In the genomic region with DNA sequence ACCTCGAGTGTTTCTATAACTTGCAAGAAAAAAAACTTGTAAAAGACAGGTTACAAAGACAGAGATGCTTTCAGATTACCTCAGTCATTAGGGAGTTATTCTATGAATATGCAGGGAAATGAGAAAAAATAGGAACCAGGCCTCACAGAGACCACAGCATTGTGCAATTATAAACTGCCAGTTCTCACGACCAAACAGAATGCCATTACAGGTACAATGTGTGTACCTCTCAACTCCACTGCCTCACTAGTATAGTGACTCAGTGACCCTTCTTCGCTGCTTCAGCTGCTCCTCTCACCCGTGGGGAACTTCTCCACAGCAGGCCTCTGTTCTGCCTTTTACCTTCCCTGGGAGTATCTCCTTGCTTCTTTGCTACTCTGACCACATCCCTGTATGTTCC, we compare ENCODE assay signal across 25 cellular contexts. TPM values are rescaled to one million over a fixed set of nuclear protein-coding genes. Genes with fewer than 3 reads are reported as not detected.
A peak's percentile ranks its signal among the peaks of the same experiment; 100 is the strongest.
DNase-seq lines count a peak whose midpoint lies in the region; ATAC-seq and TF ChIP-seq lines count a peak whose summit lies in the region.
"Had no signal": no experiment of that assay in that cellular context is flagged by ENCODE, and none has a peak within 500 bp of the region (broad histone marks: within the 10 kb centered on the region; RNA-seq: fewer than 3 reads in every experiment).

No MANE protein-coding gene starts in this region.

- H3K36me3 ChIP-seq in Karpas-422 (ENCODE audit: insufficient read depth, low read length) (peaks cover 6% of the 10 kb centered on the region; the same call in 1 of the 2 replicates), neural progenitor cell (peaks cover 4% of the 10 kb centered on the region)
- H3K36me3 ChIP-seq: vagina had no signal

- no peaks in the 10 kb centered on the region for H4K20me1 ChIP-seq in Karpas-422 (ENCODE audit: insufficient read depth, low read depth, low read length)
- no peaks in the 10 kb centered on the region for H4K20me1 ChIP-seq in neural progenitor cell (ENCODE audit: low read depth)

- H3K4me3 ChIP-seq in Karpas-422 (ENCODE audit: low read length) = no peak overlapping the region
- no peak overlapping the region for H3K4me3 ChIP-seq in neural progenitor cell
- H3K4me3 ChIP-seq: vagina had no signal

- POLR2A ChIA-PET in activated CD4-positive, alpha-beta T cell treated with anti-CD3 and anti-CD28 coated beads, Interleukin-2, amount 10 ng/mL, durations not matched to agents 7 days and 5 days (lab: Charles Lee) = no interaction called here

- DNase-seq in activated CD4-positive, alpha-beta T cell treated with anti-CD3 and anti-CD28 coated beads, Interleukin-2, amount 10 ng/mL, durations not matched to agents 7 days and 5 days = no peak
- no peak for DNase-seq in activated CD4-positive, alpha-beta T cell treated with anti-CD3 and anti-CD28 coated beads, Interleukin-2, amount 50 U/mL, for 48 hours
- peak; percentile 32 for DNase-seq in Karpas-422
- peak; percentile 22 for DNase-seq in SKM-1 (lab: John Stamatoyannopoulos, UW; ENCODE audit: unreplicated experiment)
- no peak for DNase-seq in neural progenitor cell (ENCODE audit: low spot score)
- no peak for DNase-seq in T-helper 1 cell
- DNase-seq: activated CD4-positive, alpha-beta T cell treated with anti-CD3 and anti-CD28 coated beads for 4 hours; activated T-cell treated with anti-CD3 and anti-CD28 coated beads, Interleukin-2, amount 50 U/mL, for 1 hour; C1 segment of cervical spinal cord; DMS53; HCEC 1CT; IMR-90; left ventricle myocardium superior; NCI-H1092; NCI-H2029 treated with DMSO at 0.1 percent for 48 hours; NCI-H524 treated with DMSO at 0.1 percent for 48 hours; stimulated activated CD4-positive, alpha-beta T cell treated with anti-CD3 and anti-CD28 coated beads, Interleukin-12 subunit alpha, Interleukin-12 subunit beta, amount 100 ng/mL, for 4 hours had no signal

- no peaks in the 10 kb centered on the region for H3K9me2 ChIP-seq in Karpas-422 (replicated peaks; ENCODE audit: insufficient read depth, low read length)

- H3K4me1 Mint-ChIP-seq in activated CD4-positive, alpha-beta T cell treated with anti-CD3 and anti-CD28 coated beads, Interleukin-2, amount 10 ng/mL, durations not matched to agents 7 days and 5 days = peaks cover 28% of the 10 kb centered on the region
- peaks cover 12% of the 10 kb centered on the region for H3K4me1 Mint-ChIP-seq in neural progenitor cell

- H3K4me2 ChIP-seq in Karpas-422 (ENCODE audit: low read depth, low read length, poor library complexity, severe bottlenecking) = no peak overlapping the region
- H3K4me2 ChIP-seq in neural progenitor cell = no peak overlapping the region

- H3K9me3 ChIP-seq in Karpas-422 (ENCODE audit: low read length) (no peaks in the 10 kb centered on the region), neural progenitor cell (ENCODE audit: low read depth) (peaks cover 5% of the 10 kb centered on the region)
- H3K9me3 ChIP-seq: vagina had no signal

- H3K27ac Mint-ChIP-seq in activated CD4-positive, alpha-beta T cell treated with anti-CD3 and anti-CD28 coated beads, Interleukin-2, amount 10 ng/mL, durations not matched to agents 7 days and 5 days = peak overlapping the region; percentile 73
- peak overlapping the region; percentile 72 for H3K27ac Mint-ChIP-seq in neural progenitor cell

- H3F3A ChIP-seq in neural progenitor cell (ENCODE audit: low read depth) = peaks cover 14% of the 10 kb centered on the region

- H3K27ac ChIP-seq in Karpas-422 (ENCODE audit: low read length) = no peak overlapping the region
- H3K27ac ChIP-seq in neural progenitor cell = no peak overlapping the region
- H3K27ac ChIP-seq: vagina had no signal

- H3K27me3 ChIP-seq in Karpas-422 (ENCODE audit: low read length) (0 out of 2 replicates have a peak, but pooled peaks cover 2% of the 10 kb centered on the region), neural progenitor cell (peaks cover 17% of the 10 kb centered on the region)
- H3K27me3 ChIP-seq: vagina had no signal

- CTCF ChIA-PET in activated CD4-positive, alpha-beta T cell treated with anti-CD3 and anti-CD28 coated beads, Interleukin-2, amount 10 ng/mL, durations not matched to agents 7 days and 5 days (lab: Charles Lee) = interaction anchor here (0.6 kb wide), 1 partner anchor 1693 kb away, joined by 3 read pairs; no protein-coding TSS in a partner anchor

- H3K36me3 Mint-ChIP-seq in activated CD4-positive, alpha-beta T cell treated with anti-CD3 and anti-CD28 coated beads, Interleukin-2, amount 10 ng/mL, durations not matched to agents 7 days and 5 days (ENCODE audit: low read depth) = peaks cover 8% of the 10 kb centered on the region
- H3K36me3 Mint-ChIP-seq in neural progenitor cell = no peaks in the 10 kb centered on the region

- no peaks in the 10 kb centered on the region for H3K9me3 Mint-ChIP-seq in activated CD4-positive, alpha-beta T cell treated with anti-CD3 and anti-CD28 coated beads, Interleukin-2, amount 10 ng/mL, durations not matched to agents 7 days and 5 days
- H3K9me3 Mint-ChIP-seq in neural progenitor cell = peaks cover 8% of the 10 kb centered on the region
- H3K9me3 Mint-ChIP-seq: activated naive CD4-positive, alpha-beta T cell treated with anti-CD3 and anti-CD28 coated beads, Interleukin-2, amount 50 U/mL, for 72 hours had no signal

- H3K4me1 ChIP-seq in Karpas-422 (ENCODE audit: low read length) = peaks cover 21% of the 10 kb centered on the region
- peaks cover 9% of the 10 kb centered on the region for H3K4me1 ChIP-seq in neural progenitor cell

- H3K9ac ChIP-seq in Karpas-422 (ENCODE audit: low read length) = no peak overlapping the region
- H3K9ac ChIP-seq in neural progenitor cell = no peak overlapping the region

- H2AFZ ChIP-seq in Karpas-422 (ENCODE audit: low read length) (no peak overlapping the region), neural progenitor cell (replicated peaks) (no peak overlapping the region)

- ATAC-seq in GM18907 (IDR thresholded peaks at IDR 0.05; ENCODE audit: unreplicated experiment) (no peak), HG03571 (IDR thresholded peaks at IDR 0.05; ENCODE audit: unreplicated experiment) (no peak)
- ATAC-seq: activated naive CD4-positive, alpha-beta T cell treated with anti-CD3 and anti-CD28 coated beads, Interleukin-2, amount 50 U/mL, for 72 hours; left ventricle myocardium superior had no signal

- peaks cover 26% of the 10 kb centered on the region for H3K79me2 ChIP-seq in Karpas-422 (ENCODE audit: low read length)
- H3K79me2 ChIP-seq in neural progenitor cell (ENCODE audit: low read depth) = peaks cover 26% of the 10 kb centered on the region

- no peak for TF ChIP-seq CTCF in neural progenitor cell (IDR thresholded peaks at IDR 0.05)

- H3K4me3 Mint-ChIP-seq in activated CD4-positive, alpha-beta T cell treated with anti-CD3 and anti-CD28 coated beads, Interleukin-2, amount 10 ng/mL, durations not matched to agents 7 days and 5 days = no peak overlapping the region
- H3K4me3 Mint-ChIP-seq in neural progenitor cell = peak overlapping the region; percentile 48

- H3K27me3 Mint-ChIP-seq in activated CD4-positive, alpha-beta T cell treated with anti-CD3 and anti-CD28 coated beads, Interleukin-2, amount 10 ng/mL, durations not matched to agents 7 days and 5 days = peaks cover 10% of the 10 kb centered on the region
- peaks cover 3% of the 10 kb centered on the region for H3K27me3 Mint-ChIP-seq in neural progenitor cell (ENCODE audit: insufficient read depth, low read depth)

RNA-seq across cellular contexts. Expression of a gene that starts 2.3 kb away (rescaled TPM):
- total RNA-seq in activated CD4-positive, alpha-beta T cell treated with anti-CD3 and anti-CD28 coated beads, Interleukin-2, amount 10 ng/mL, durations not matched to agents 7 days and 5 days = 10 to 100 TPM; 62.1 to 63.2 TPM
- 25.3 and 48.1 TPM in 2 replicates for total RNA-seq in Karpas-422 (2014; rRNA removed; shearing (Covaris generic); ENCODE audit: low replicate concordance)
- 111 and 123 TPM in 2 replicates for total RNA-seq in neural progenitor cell (ENCODE audit: low replicate concordance)

RNA-seq across cellular contexts. Expression of a gene that starts 7.3 kb away (rescaled TPM):
- total RNA-seq in activated CD4-positive, alpha-beta T cell treated with anti-CD3 and anti-CD28 coated beads, Interleukin-2, amount 10 ng/mL, durations not matched to agents 7 days and 5 days = not detected
- not detected in 2 replicates for total RNA-seq in Karpas-422 (2014; rRNA removed; shearing (Covaris generic); ENCODE audit: low replicate concordance)
- total RNA-seq in neural progenitor cell (ENCODE audit: low replicate concordance) = not detected in 2 replicates
- total RNA-seq: A172; activated naive CD4-positive, alpha-beta T cell treated with anti-CD3 and anti-CD28 coated beads, Interleukin-2, amount 50 U/mL, for 72 hours; fibroblast of lung; IMR-90; left ventricle myocardium superior; mononuclear cell; omental fat pad; vagina had no signal

RNA-seq across cellular contexts. Expression of a gene that starts 37.0 kb away (rescaled TPM):
- not detected for total RNA-seq in activated CD4-positive, alpha-beta T cell treated with anti-CD3 and anti-CD28 coated beads, Interleukin-2, amount 10 ng/mL, durations not matched to agents 7 days and 5 days
- total RNA-seq in Karpas-422 (2014; rRNA removed; shearing (Covaris generic); ENCODE audit: low replicate concordance) = not detected in 2 replicates
- not detected in 2 replicates for total RNA-seq in neural progenitor cell (ENCODE audit: low replicate concordance)
- total RNA-seq: A172; activated naive CD4-positive, alpha-beta T cell treated with anti-CD3 and anti-CD28 coated beads, Interleukin-2, amount 50 U/mL, for 72 hours; fibroblast of lung; IMR-90; left ventricle myocardium superior; mononuclear cell; omental fat pad; vagina had no signal

Comparison
In these comparisons a context has a peak if more than half of its experiments do, and no peak if none do; other contexts are left out.
1. DNase-seq: peak in Karpas-422 (single experiment) and SKM-1 (single experiment); none in activated CD4-positive, alpha-beta T cell treated with anti-CD3 and anti-CD28 coated beads, Interleukin-2, amount 10 ng/mL, durations not matched to agents 7 days and 5 days (single experiment), activated CD4-positive, alpha-beta T cell treated with anti-CD3 and anti-CD28 coated beads, Interleukin-2, amount 50 U/mL, for 48 hours (0 of 2), neural progenitor cell (single experiment) and T-helper 1 cell (0 of 5).